Comparison of ENCODE assay signal across 11 cellular contexts in the genomic region with DNA sequence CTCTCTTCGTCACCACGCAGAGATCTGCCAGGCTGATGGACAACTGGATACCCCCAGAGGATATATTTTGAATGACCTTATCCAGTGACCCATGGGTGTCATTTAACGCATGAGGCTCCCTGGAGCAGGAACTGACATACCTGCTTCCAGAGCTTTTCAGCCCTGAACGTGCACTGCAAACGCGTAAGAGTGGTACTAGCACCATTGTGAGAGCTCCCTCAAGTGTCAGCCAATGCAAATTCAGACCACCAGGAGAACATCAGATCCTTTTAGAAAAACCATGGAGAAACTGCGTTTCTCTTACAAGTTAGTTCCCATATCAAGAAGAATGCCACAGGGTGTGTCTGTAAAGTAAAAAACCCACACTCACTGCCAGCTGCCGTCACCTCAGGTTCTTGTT. TPM values are rescaled to one million over a fixed set of nuclear protein-coding genes. Genes with fewer than 3 reads are reported as not detected.
DNase-seq lines count a peak whose midpoint lies in the region; ATAC-seq, FAIRE-seq and TF ChIP-seq lines count a peak whose summit lies in the region.
"Had no signal": no experiment of that assay in that cellular context is flagged by ENCODE, and none has a peak within 500 bp of the region (broad histone marks: within the 10 kb centered on the region; RNA-seq: fewer than 3 reads in every experiment).

No MANE protein-coding gene starts in this region.

- intact Hi-C loops in OCI-LY7 (cut with micrococcal nuclease; ENCODE audit: unreplicated experiment): loop anchor here (1.0 kb wide), 1 partner anchor 406 kb away; no protein-coding TSS in a partner anchor

- no peaks in the 10 kb centered on the region for H3K36me3 Mint-ChIP-seq in nephron progenitor cell (ENCODE audit: low read depth)

- peaks cover 31% of the 10 kb centered on the region for H3K27me3 Mint-ChIP-seq in nephron progenitor cell (ENCODE audit: low read depth, poor library complexity)

- H3K27ac Mint-ChIP-seq in nephron progenitor cell: no peak overlapping the region

- no peaks in the 10 kb centered on the region for H3K4me1 ChIP-seq in OCI-LY7 (ENCODE audit: insufficient read depth, low read length, poor library complexity, severe bottlenecking)

- peak; percentile 86 for FAIRE-seq in GM12891 (lab: Jason Lieb, UNC)
- FAIRE-seq: GM12878 had no signal

- no peaks in the 10 kb centered on the region for H3K9me2 ChIP-seq in OCI-LY7 (ENCODE audit: insufficient read depth, low read length)

- TF ChIP-seq POLR2A in GM12891 (IDR thresholded peaks at IDR 0.05; ENCODE audit: low read depth, low read length): no peak

- DNase-seq in AG04450 (ENCODE audit: low read depth, low spot score) (no peak), GM12891 (ENCODE audit: insufficient read length, low spot score) (no peak), OCI-LY7 (ENCODE audit: low spot score) (peak; percentile 48), hepatic stellate cell (ENCODE audit: low spot score) (peak; percentile 35), nephron progenitor cell (no peak), HuH-7.5 (ENCODE audit: low spot score) (no peak), NCI-H2171 (lab: John Stamatoyannopoulos, UW) (no peak)
- DNase-seq: activated CD4-positive, CD25-positive, alpha-beta regulatory T cell treated with anti-CD3 and anti-CD28 coated beads, Interleukin-2, amount 50 U/mL, for 72 hours had no signal

- POLR2A ChIA-PET in AG04450 (lab: Yijun Ruan, JAX): no interaction called here
- POLR2A ChIA-PET in OCI-LY7 (lab: Charles Lee): interaction anchor here (0.6 kb wide), 1 partner anchor 557 kb away, joined by 5 read pairs; no protein-coding TSS in a partner anchor

- H3K4me3 Mint-ChIP-seq in nephron progenitor cell: no peak overlapping the region

- CTCF ChIA-PET in AG04450 (lab: Charles Lee): interaction anchor here (1.5 to 1.9 kb wide), 3 partner anchors 22 to 497 kb away, joined by 5 to 13 read pairs (median 8); no protein-coding TSS in a partner anchor
- CTCF ChIA-PET in OCI-LY7 (lab: Charles Lee; ENCODE audit: unreplicated experiment): no interaction called here

- H3K4me1 Mint-ChIP-seq in nephron progenitor cell: no peaks in the 10 kb centered on the region

- no peaks in the 10 kb centered on the region for H3K36me3 ChIP-seq in OCI-LY7 (ENCODE audit: insufficient read depth, low read length)
- H3K36me3 ChIP-seq: neutrophil had no signal

- no peaks in the 10 kb centered on the region for H3K79me2 ChIP-seq in OCI-LY7 (ENCODE audit: insufficient read depth, low read depth, low read length)

- no peak for ATAC-seq in HG03442 (IDR thresholded peaks at IDR 0.05; ENCODE audit: unreplicated experiment)
- ATAC-seq: GM12878 had no signal

- no peak overlapping the region for H3K4me2 ChIP-seq in OCI-LY7 (ENCODE audit: low read length)

- H3K9me3 Mint-ChIP-seq in nephron progenitor cell: peaks cover 73% of the 10 kb centered on the region

- no peak overlapping the region for H2AFZ ChIP-seq in OCI-LY7 (ENCODE audit: low read length)

- TF ChIP-seq CTCF in AG04450 (IDR thresholded peaks at IDR 0.05; ENCODE audit: low read depth, low read length): peak; percentile 46
- peak; percentile 68 for TF ChIP-seq CTCF in OCI-LY7 (conservative IDR thresholded peaks at IDR 0.05; ENCODE audit: low read length)
- no peak for TF ChIP-seq CTCF in nephron progenitor cell (IDR thresholded peaks at IDR 0.05)

- no peaks in the 10 kb centered on the region for H3K9me3 ChIP-seq in AG04450 (ENCODE audit: control insufficient read depth, insufficient read depth, low read length)
- H3K9me3 ChIP-seq in OCI-LY7 (ENCODE audit: low read length): no peaks in the 10 kb centered on the region
- H3K9me3 ChIP-seq: neutrophil had no signal

- no TSS peak for BruUV-seq in OCI-LY7 (replicated peaks; lab: Mats Ljungman, UMichigan)

- H3K27ac ChIP-seq in AG04450 (ENCODE audit: low read depth, low read length) (no peak overlapping the region), OCI-LY7 (ENCODE audit: low read depth, low read length, poor library complexity, severe bottlenecking) (no peak overlapping the region)
- H3K27ac ChIP-seq: neutrophil had no signal

- no peak overlapping the region for H3K4me3 ChIP-seq in AG04450 (ENCODE audit: low read depth, low read length)
- no peak overlapping the region for H3K4me3 ChIP-seq in OCI-LY7 (ENCODE audit: low read depth, low read length, poor library complexity, severe bottlenecking)
- H3K4me3 ChIP-seq: GM12878 had no signal

- H4K20me1 ChIP-seq in OCI-LY7 (ENCODE audit: insufficient read depth, low read length): no peaks in the 10 kb centered on the region

- H3K27me3 ChIP-seq in AG04450 (ENCODE audit: control insufficient read depth, insufficient read depth, low read length): no peaks in the 10 kb centered on the region
- H3K27me3 ChIP-seq: neutrophil had no signal

TF ChIP-seq in GM12891, 5 proteins besides CTCF, POLR2A, EP300 and RAD21:
- TF ChIP-seq SPI1 (IDR thresholded peaks at IDR 0.05; ENCODE audit: low read depth, low read length) (no peak), POLR2AphosphoS5 (IDR thresholded peaks at IDR 0.05; ENCODE audit: low read depth, low read length) (no peak), POU2F2 (IDR thresholded peaks at IDR 0.05; ENCODE audit: low read depth, low read length) (no peak), TAF1 (IDR thresholded peaks at IDR 0.05; ENCODE audit: low read depth, low read length) (no peak), PAX5 (IDR thresholded peaks at IDR 0.05; ENCODE audit: insufficient read depth, low read length, severe bottlenecking) (no peak)

RNA-seq across cellular contexts. Expression of a gene that starts 7.3 kb away (rescaled TPM):
- polyA plus RNA-seq in AG04450 (2011; rRNA removed): not detected in 2 replicates
- not detected in 2 replicates for polyA minus RNA-seq in AG04450 (2011; rRNA and poly(A)+ RNA removed)
- 0.33 TPM for polyA plus RNA-seq in GM12891 (2012; ENCODE audit: low read depth, missing spikeins)
- total RNA-seq in OCI-LY7 (2014; rRNA removed; shearing (Covaris generic)): 3.1 and 6.7 TPM in 2 replicates
- 2.4 and 3.7 TPM in 2 replicates for total RNA-seq in OCI-LY7 (2022)

RNA-seq across cellular contexts. Expression of a gene that starts 27.2 kb away (rescaled TPM):
- 0.02 TPM in 2 replicates for polyA plus RNA-seq in AG04450 (2011; rRNA removed)
- polyA minus RNA-seq in AG04450 (2011; rRNA and poly(A)+ RNA removed): 0.04 and 0.05 TPM in 2 replicates
- 0.78 TPM for polyA plus RNA-seq in GM12891 (2012; ENCODE audit: low read depth, missing spikeins)
- 0.03 TPM in 1 of 2 replicates, not detected in the other for total RNA-seq in OCI-LY7 (2014; rRNA removed; shearing (Covaris generic))
- total RNA-seq in OCI-LY7 (2022): not detected in 2 replicates

RNA-seq across cellular contexts. Expression of a gene that starts 31.9 kb away (rescaled TPM):
- 13.2 and 16.5 TPM in 2 replicates for polyA plus RNA-seq in AG04450 (2011; rRNA removed)
- polyA minus RNA-seq in AG04450 (2011; rRNA and poly(A)+ RNA removed): 16.2 and 23.0 TPM in 2 replicates
- 25.2 TPM for polyA plus RNA-seq in GM12891 (2012; ENCODE audit: low read depth, missing spikeins)
- total RNA-seq in OCI-LY7 (2014; rRNA removed; shearing (Covaris generic)): 42.5 and 60.3 TPM in 2 replicates
- total RNA-seq in OCI-LY7 (2022): 35.7 and 47.9 TPM in 2 replicates

RNA-seq across cellular contexts. Expression of a gene that starts 37.4 kb away (rescaled TPM):
- not detected in 2 replicates for polyA plus RNA-seq in AG04450 (2011; rRNA removed)
- not detected in 2 replicates for polyA minus RNA-seq in AG04450 (2011; rRNA and poly(A)+ RNA removed)
- not detected for polyA plus RNA-seq in GM12891 (2012; ENCODE audit: low read depth, missing spikeins)
- not detected in 2 replicates for total RNA-seq in OCI-LY7 (2014; rRNA removed; shearing (Covaris generic))
- not detected in 2 replicates for total RNA-seq in OCI-LY7 (2022)
- total RNA-seq: GM12878 had no signal
- polyA plus RNA-seq: GM12878 had no signal

RNA-seq across cellular contexts. Expression of a gene that starts 56.3 kb away (rescaled TPM):
- polyA plus RNA-seq in AG04450 (2011; rRNA removed): 97.2 and 143 TPM in 2 replicates
- polyA minus RNA-seq in AG04450 (2011; rRNA and poly(A)+ RNA removed): 66.2 and 82.8 TPM in 2 replicates
- not detected for polyA plus RNA-seq in GM12891 (2012; ENCODE audit: low read depth, missing spikeins)
- not detected in 2 replicates for total RNA-seq in OCI-LY7 (2014; rRNA removed; shearing (Covaris generic))
- not detected in 2 replicates for total RNA-seq in OCI-LY7 (2022)

Comparison
In these comparisons a context has a peak if more than half of its experiments do, and no peak if none do; other contexts are left out.
1. DNase-seq: peak in OCI-LY7 (single experiment) and hepatic stellate cell (single experiment); none in AG04450 (single experiment), GM12891 (single experiment), nephron progenitor cell (single experiment), HuH-7.5 (single experiment) and NCI-H2171 (single experiment).